17 cellular contexts compared by ENCODE assay signal in the genomic region with DNA sequence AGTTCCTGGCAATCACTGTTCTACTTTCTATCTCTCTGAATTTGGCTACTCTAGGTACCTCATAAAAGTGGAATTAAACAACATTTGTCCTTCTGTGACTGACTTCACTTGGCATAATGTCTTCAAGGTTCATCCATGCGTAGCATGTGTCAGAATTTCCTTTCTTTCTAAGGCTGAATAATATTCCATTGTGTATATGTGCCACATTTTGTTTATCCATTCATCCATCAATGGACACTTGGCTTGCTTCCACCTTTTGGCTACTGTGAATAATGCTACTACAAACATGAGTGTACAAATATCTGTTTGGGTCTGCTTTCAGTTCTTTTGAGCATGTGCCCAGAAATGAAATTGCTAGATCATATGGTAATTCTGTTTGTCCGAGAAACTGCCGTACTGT. TPM values are rescaled to one million over a fixed set of nuclear protein-coding genes. Genes with fewer than 3 reads are reported as not detected.
DNase-seq lines count a peak whose midpoint lies in the region; ATAC-seq and TF ChIP-seq lines count a peak whose summit lies in the region.
"Had no signal": no experiment of that assay in that cellular context is flagged by ENCODE, and none has a peak within 500 bp of the region (broad histone marks: within the 10 kb centered on the region; RNA-seq: fewer than 3 reads in every experiment).

No MANE protein-coding gene starts in this region.

- TF ChIP-seq CTCF in nephron (IDR thresholded peaks at IDR 0.05; ENCODE audit: unreplicated experiment in 3 of 3) (no peak), natural killer cell (IDR thresholded peaks at IDR 0.05) (no peak), colonic mucosa (IDR thresholded peaks at IDR 0.05) (no peak)

- no peaks in the 10 kb centered on the region for H3K27me3 ChIP-seq in colonic mucosa

- no peaks in the 10 kb centered on the region for H3K36me3 ChIP-seq in colonic mucosa

- H3K27ac Mint-ChIP-seq in nephron, result peak overlapping the region; percentile 41 to 76 (median 43)
- no peak overlapping the region for H3K27ac Mint-ChIP-seq in natural killer cell
- H3K27ac Mint-ChIP-seq: stimulated activated naive B cell treated with anti-CD40 and anti-IgM and Interleukin-4, amounts not matched to agents 10 μg/mL and 1 μg/mL and 100 μg/mL, for 72 hours had no signal

- TF ChIP-seq RAD21 in Ishikawa (IDR thresholded peaks at IDR 0.05; ENCODE audit: low read depth), result no peak

- H3K9me3 Mint-ChIP-seq in nephron (no peaks in the 10 kb centered on the region), natural killer cell (no peaks in the 10 kb centered on the region)
- H3K9me3 Mint-ChIP-seq: H9; stimulated activated naive B cell treated with anti-CD40 and anti-IgM and Interleukin-4, amounts not matched to agents 10 μg/mL and 1 μg/mL and 100 μg/mL, for 72 hours had no signal

- H3K4me1 Mint-ChIP-seq in nephron (peaks cover 72% of the 10 kb centered on the region), natural killer cell (no peaks in the 10 kb centered on the region)

- no peaks in the 10 kb centered on the region for H3K27me3 Mint-ChIP-seq in nephron (ENCODE audit: low read depth)
- H3K27me3 Mint-ChIP-seq in natural killer cell (ENCODE audit: low read depth in 2 of 2), result peaks cover 18 to 19% of the 10 kb centered on the region in 2 donors

- H3K27ac ChIP-seq in colonic mucosa, result no peak overlapping the region

- peaks cover 11% of the 10 kb centered on the region for H3K4me1 ChIP-seq in colonic mucosa

- no peak for ATAC-seq in natural killer cell
- ATAC-seq: stimulated activated naive B cell treated with anti-CD40 and anti-IgM and Interleukin-4, amounts not matched to agents 10 μg/mL and 1 μg/mL and 100 μg/mL, for 72 hours had no signal

- peak; percentile 92 for TF ChIP-seq EP300 in Ishikawa (IDR thresholded peaks at IDR 0.05; ENCODE audit: borderline replicate concordance)

- no peaks in the 10 kb centered on the region for H3K9me3 ChIP-seq in colonic mucosa

- no peak overlapping the region for H3K9ac ChIP-seq in colonic mucosa (ENCODE audit: low read depth in 2 of 2, low read length in 2 of 2)

- DNase-seq in NCI-H446 (lab: John Stamatoyannopoulos, UW), result peak; percentile 77 to 79
- DNase-seq in cerebellar cortex (ENCODE audit: low spot score), result peak; percentile 7
- DNase-seq in natural killer cell, result no peak
- DNase-seq in stimulated activated CD4-positive, alpha-beta T cell treated with anti-CD3 and anti-CD28 coated beads, Interleukin-12 subunit alpha, Interleukin-12 subunit beta, amount 100 ng/mL, for 4 hours, result no peak
- no peak for DNase-seq in colonic mucosa
- DNase-seq: activated naive CD4-positive, alpha-beta T cell treated with Interleukin-2 at 50 U/mL for 16 hours; cortex of kidney; KG1; kidney; NCI-H1436; NCI-H526; stimulated activated naive B cell treated with anti-CD40 and anti-IgM and Interleukin-4, amounts not matched to agents 10 μg/mL and 1 μg/mL and 100 μg/mL, for 72 hours; trophoblast cell had no signal

- no peak overlapping the region for H3K4me3 ChIP-seq in colonic mucosa

- H3K4me3 Mint-ChIP-seq in nephron, result no peak overlapping the region
- no peak overlapping the region for H3K4me3 Mint-ChIP-seq in natural killer cell
- H3K4me3 Mint-ChIP-seq: H9; neural crest cell; stimulated activated naive B cell treated with anti-CD40 and anti-IgM and Interleukin-4, amounts not matched to agents 10 μg/mL and 1 μg/mL and 100 μg/mL, for 72 hours had no signal

- H3K36me3 Mint-ChIP-seq in nephron (ENCODE audit: low read depth), result peaks cover 9% of the 10 kb centered on the region
- H3K36me3 Mint-ChIP-seq in natural killer cell, result no peaks in the 10 kb centered on the region
- H3K36me3 Mint-ChIP-seq: stimulated activated naive B cell treated with anti-CD40 and anti-IgM and Interleukin-4, amounts not matched to agents 10 μg/mL and 1 μg/mL and 100 μg/mL, for 72 hours had no signal

- intact Hi-C loops in natural killer cell (cut with micrococcal nuclease), result no loop called here
- intact Hi-C loops in colonic mucosa (cut with DNase I), result no loop called here

TF ChIP-seq in Ishikawa, 13 proteins besides CTCF, POLR2A, EP300 and RAD21:
- TF ChIP-seq FOXM1 (IDR thresholded peaks at IDR 0.05; ENCODE audit: borderline replicate concordance, low read depth), result peak; percentile 65
- TF ChIP-seq, protein P1, sequence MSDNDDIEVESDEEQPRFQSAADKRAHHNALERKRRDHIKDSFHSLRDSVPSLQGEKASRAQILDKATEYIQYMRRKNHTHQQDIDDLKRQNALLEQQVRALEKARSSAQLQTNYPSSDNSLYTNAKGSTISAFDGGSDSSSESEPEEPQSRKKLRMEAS (IDR thresholded peaks at IDR 0.05), result peak; percentile 43; the same call in 1 of the 2 replicates
- TF ChIP-seq, protein P2, sequence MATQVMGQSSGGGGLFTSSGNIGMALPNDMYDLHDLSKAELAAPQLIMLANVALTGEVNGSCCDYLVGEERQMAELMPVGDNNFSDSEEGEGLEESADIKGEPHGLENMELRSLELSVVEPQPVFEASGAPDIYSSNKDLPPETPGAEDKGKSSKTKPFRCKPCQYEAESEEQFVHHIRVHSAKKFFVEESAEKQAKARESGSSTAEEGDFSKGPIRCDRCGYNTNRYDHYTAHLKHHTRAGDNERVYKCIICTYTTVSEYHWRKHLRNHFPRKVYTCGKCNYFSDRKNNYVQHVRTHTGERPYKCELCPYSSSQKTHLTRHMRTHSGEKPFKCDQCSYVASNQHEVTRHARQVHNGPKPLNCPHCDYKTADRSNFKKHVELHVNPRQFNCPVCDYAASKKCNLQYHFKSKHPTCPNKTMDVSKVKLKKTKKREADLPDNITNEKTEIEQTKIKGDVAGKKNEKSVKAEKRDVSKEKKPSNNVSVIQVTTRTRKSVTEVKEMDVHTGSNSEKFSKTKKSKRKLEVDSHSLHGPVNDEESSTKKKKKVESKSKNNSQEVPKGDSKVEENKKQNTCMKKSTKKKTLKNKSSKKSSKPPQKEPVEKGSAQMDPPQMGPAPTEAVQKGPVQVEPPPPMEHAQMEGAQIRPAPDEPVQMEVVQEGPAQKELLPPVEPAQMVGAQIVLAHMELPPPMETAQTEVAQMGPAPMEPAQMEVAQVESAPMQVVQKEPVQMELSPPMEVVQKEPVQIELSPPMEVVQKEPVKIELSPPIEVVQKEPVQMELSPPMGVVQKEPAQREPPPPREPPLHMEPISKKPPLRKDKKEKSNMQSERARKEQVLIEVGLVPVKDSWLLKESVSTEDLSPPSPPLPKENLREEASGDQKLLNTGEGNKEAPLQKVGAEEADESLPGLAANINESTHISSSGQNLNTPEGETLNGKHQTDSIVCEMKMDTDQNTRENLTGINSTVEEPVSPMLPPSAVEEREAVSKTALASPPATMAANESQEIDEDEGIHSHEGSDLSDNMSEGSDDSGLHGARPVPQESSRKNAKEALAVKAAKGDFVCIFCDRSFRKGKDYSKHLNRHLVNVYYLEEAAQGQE (IDR thresholded peaks at IDR 0.05; ENCODE audit: low read depth), result no peak
- no peak for TF ChIP-seq CEBPB (IDR thresholded peaks at IDR 0.05)
- TF ChIP-seq USF1 (IDR thresholded peaks at IDR 0.05), result no peak
- peak; percentile 74 for TF ChIP-seq TEAD4 (IDR thresholded peaks at IDR 0.05)
- peak; percentile 90 for TF ChIP-seq TCF12 (IDR thresholded peaks at IDR 0.05; ENCODE audit: low read depth)
- TF ChIP-seq TAF1 (IDR thresholded peaks at IDR 0.05; ENCODE audit: low read depth), result no peak
- TF ChIP-seq CREB1 (IDR thresholded peaks at IDR 0.05; ENCODE audit: low read depth), result no peak
- no peak for TF ChIP-seq EGR1 (IDR thresholded peaks at IDR 0.05)
- TF ChIP-seq ZBTB7A (IDR thresholded peaks at IDR 0.05; ENCODE audit: low read depth), result no peak
- TF ChIP-seq NFIC (IDR thresholded peaks at IDR 0.05), result peak; percentile 94
- peak; percentile 48; the same call in 1 of the 2 replicates for TF ChIP-seq YY1 (IDR thresholded peaks at IDR 0.05; ENCODE audit: low read depth)

RNA-seq across cellular contexts. Expression of gene CACHD1, which starts 14.7 kb away (rescaled TPM):
- total RNA-seq in natural killer cell (not detected), colonic mucosa (1 to 10 TPM; 1.5 to 2.0 TPM)

Comparison
In these comparisons a context has a peak if more than half of its experiments do, and no peak if none do; other contexts are left out.
1. DNase-seq: peak in NCI-H446 (2 of 2) and cerebellar cortex (single experiment); none in natural killer cell (single experiment), stimulated activated CD4-positive, alpha-beta T cell treated with anti-CD3 and anti-CD28 coated beads, Interleukin-12 subunit alpha, Interleukin-12 subunit beta, amount 100 ng/mL, for 4 hours (single experiment) and colonic mucosa (single experiment).
2. H3K27ac Mint-ChIP-seq: peak in nephron (3 of 3); none in natural killer cell (0 of 2).